ENCODE assay signal across 13 cellular contexts in the genomic region with DNA sequence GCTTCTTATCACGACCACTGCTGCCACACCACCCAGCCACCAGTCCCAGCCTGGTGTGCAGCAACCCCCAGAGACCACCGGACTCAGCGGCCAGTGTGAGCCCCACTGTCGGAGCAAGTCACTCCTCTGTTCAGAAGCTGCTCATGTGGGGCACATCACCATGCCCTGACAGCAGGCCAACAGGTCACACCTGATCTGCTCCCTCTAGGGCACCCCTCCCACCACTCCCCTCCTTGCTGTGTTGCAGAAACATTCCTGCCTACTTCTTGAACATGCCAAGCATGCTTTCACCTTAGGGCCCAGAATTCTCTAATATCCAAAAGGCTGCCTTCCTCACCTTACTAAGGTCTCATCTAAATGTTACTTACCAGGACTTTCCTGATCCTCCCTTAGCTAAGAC.
DNase-seq lines count a peak whose midpoint lies in the region; ATAC-seq and TF ChIP-seq lines count a peak whose summit lies in the region.
"Had no signal": no experiment of that assay in that cellular context is flagged by ENCODE, and none has a peak within 500 bp of the region (broad histone marks: within the 10 kb centered on the region; RNA-seq: fewer than 3 reads in every experiment).

No MANE protein-coding gene starts in this region.

- DNase-seq in HFFc6 = no peak
- no peak for DNase-seq in central memory CD8-positive, alpha-beta T cell (ENCODE audit: low spot score in 2 of 2)
- DNase-seq in lung (ENCODE audit: low spot score) = peak; percentile 61
- no peak for DNase-seq in spleen
- DNase-seq in NCI-H187 treated with DMSO at 0.1 percent for 48 hours (lab: John Stamatoyannopoulos, UW) = no peak
- DNase-seq in NCI-H1105 treated with DMSO at 0.1 percent for 48 hours (lab: John Stamatoyannopoulos, UW) = no peak
- no peak for DNase-seq in stimulated activated CD4-positive, alpha-beta T cell treated with anti-CD3 and anti-CD28 coated beads, Interleukin-2, amount 100 ng/mL, for 48 hours
- DNase-seq: activated T-cell treated with anti-CD3 and anti-CD28 coated beads, Interleukin-2, amount 50 U/mL, for 1 hour; cortex of kidney; NCI-H1092; NK-92 treated with Interleukin-12 subunit alpha and Interleukin-12 subunit beta, amount 100 ng/mL, for 24 hours had no signal

- TF ChIP-seq POLR2A in spleen (IDR thresholded peaks at IDR 0.05) = no peak

- no peaks in the 10 kb centered on the region for H3K36me3 ChIP-seq in lung (ENCODE audit: control insufficient read depth in 2 of 2, insufficient read depth in 2 of 2, low read length in 2 of 2)
- peaks cover 0 to 27% (median 2%) of the 10 kb centered on the region in 6 donors for H3K36me3 ChIP-seq in spleen

- no peak for TF ChIP-seq CTCF in HFFc6 (IDR thresholded peaks at IDR 0.05)
- TF ChIP-seq CTCF in lung (IDR thresholded peaks at IDR 0.05; ENCODE audit: control extremely low read depth, extremely low read depth) = no peak
- no peak for TF ChIP-seq CTCF in spleen (IDR thresholded peaks at IDR 0.05 in 8 of 11, conservative IDR thresholded peaks at IDR 0.05 in 3 of 11)

- peak overlapping the region; percentile 77 for H3K4me3 Mint-ChIP-seq in HFFc6
- H3K4me3 Mint-ChIP-seq in central memory CD8-positive, alpha-beta T cell = no peak overlapping the region
- H3K4me3 Mint-ChIP-seq: T-helper 2 cell treated with Interferon-gamma antibody and Interleukin-4, amounts not matched to agents 5 μg/mL and 100 μg/mL, for 36 hours had no signal

- intact Hi-C loops in spleen (cut with DNase I; ENCODE audit: low total_unique reads) = no loop called here

- WGBS in lung, 2 donors = 55 to 84% methylated on average over 4 of the region's 4 CpGs
- WGBS in spleen, 5 donors = 75 to 89% (median 87%) methylated on average over 4 of the region's 4 CpGs

- no peaks in the 10 kb centered on the region for H3K9me3 ChIP-seq in lung (ENCODE audit: control insufficient read depth in 2 of 2, insufficient read depth in 1 of 2, low read length in 1 of 2)
- H3K9me3 ChIP-seq in spleen = no peaks in the 10 kb centered on the region

- peaks cover 10 to 22% of the 10 kb centered on the region in 2 donors for H3K4me1 ChIP-seq in lung (ENCODE audit: control insufficient read depth in 2 of 2, insufficient read depth in 2 of 2, low read length in 2 of 2)
- H3K4me1 ChIP-seq in spleen = peaks cover 33 to 80% (median 57%) of the 10 kb centered on the region in 6 donors

- no peaks in the 10 kb centered on the region; the same call in 1 of the 2 replicates for H3K27me3 Mint-ChIP-seq in HFFc6 (ENCODE audit: insufficient read depth)
- H3K27me3 Mint-ChIP-seq in central memory CD8-positive, alpha-beta T cell = no peaks in the 10 kb centered on the region

- ATAC-seq in central memory CD8-positive, alpha-beta T cell (replicated peaks; ENCODE audit: extremely low read depth, poor library complexity, severe bottlenecking) = no peak
- peak; percentile 24 for ATAC-seq in lung (ENCODE audit: insufficient read depth, low FRiP score)
- no peak for ATAC-seq in HG03378 (IDR thresholded peaks at IDR 0.05; ENCODE audit: unreplicated experiment)

- H3K4me3 ChIP-seq in lung = no peak overlapping the region
- no peak overlapping the region for H3K4me3 ChIP-seq in spleen

- H3K27ac ChIP-seq in lung (ENCODE audit: low read depth in 1 of 2, low read length in 1 of 2) (peak overlapping the region in 1 of 2 donors; percentile 78), spleen (peak overlapping the region; percentile 3 to 80 (median 75))

- H3K9me3 Mint-ChIP-seq in HFFc6 = no peaks in the 10 kb centered on the region
- H3K9me3 Mint-ChIP-seq in central memory CD8-positive, alpha-beta T cell = no peaks in the 10 kb centered on the region
- H3K9me3 Mint-ChIP-seq: T-helper 2 cell treated with Interferon-gamma antibody and Interleukin-4, amounts not matched to agents 5 μg/mL and 100 μg/mL, for 36 hours had no signal

- no peaks in the 10 kb centered on the region for H3K27me3 ChIP-seq in lung (ENCODE audit: control insufficient read depth, insufficient read depth)
- H3K27me3 ChIP-seq in spleen (replicated peaks in 1 of 7) = no peaks in the 10 kb centered on the region

- peaks cover 67% of the 10 kb centered on the region for H3K4me1 Mint-ChIP-seq in HFFc6 (ENCODE audit: low read depth)
- peaks cover 12% of the 10 kb centered on the region for H3K4me1 Mint-ChIP-seq in central memory CD8-positive, alpha-beta T cell

- peak overlapping the region; percentile 96 for H3K27ac Mint-ChIP-seq in HFFc6
- peak overlapping the region; percentile 26 for H3K27ac Mint-ChIP-seq in central memory CD8-positive, alpha-beta T cell (ENCODE audit: low read depth)

- H3K36me3 Mint-ChIP-seq in HFFc6 (ENCODE audit: low read depth) = 0 out of 2 replicates have a peak, but pooled peaks cover 5% of the 10 kb centered on the region
- H3K36me3 Mint-ChIP-seq in central memory CD8-positive, alpha-beta T cell (ENCODE audit: insufficient read depth) = peaks cover 3% of the 10 kb centered on the region
